Comparison of ENCODE assay signal across 1 cellular context in genomic region chr2:159988412-159988970, GRCh38.
TF ChIP-seq lines count a peak whose summit lies in the region.

No MANE protein-coding gene starts in this region.

TF ChIP-seq in HepG2, 621 proteins besides CTCF, POLR2A, EP300 and RAD21 (continued from another document):
- TF ChIP-seq ZNF687 (CRISPR knock-in tag; IDR thresholded peaks at IDR 0.05) (no peak), CSRNP1 (CRISPR knock-in tag; IDR thresholded peaks at IDR 0.05) (no peak), STAT5B (CRISPR knock-in tag; IDR thresholded peaks at IDR 0.05) (no peak), ZBTB26 (CRISPR knock-in tag; IDR thresholded peaks at IDR 0.05; ENCODE audit: borderline replicate concordance) (no peak)
